Comparison of ENCODE assay signal across 8 cellular contexts in the genomic region with DNA sequence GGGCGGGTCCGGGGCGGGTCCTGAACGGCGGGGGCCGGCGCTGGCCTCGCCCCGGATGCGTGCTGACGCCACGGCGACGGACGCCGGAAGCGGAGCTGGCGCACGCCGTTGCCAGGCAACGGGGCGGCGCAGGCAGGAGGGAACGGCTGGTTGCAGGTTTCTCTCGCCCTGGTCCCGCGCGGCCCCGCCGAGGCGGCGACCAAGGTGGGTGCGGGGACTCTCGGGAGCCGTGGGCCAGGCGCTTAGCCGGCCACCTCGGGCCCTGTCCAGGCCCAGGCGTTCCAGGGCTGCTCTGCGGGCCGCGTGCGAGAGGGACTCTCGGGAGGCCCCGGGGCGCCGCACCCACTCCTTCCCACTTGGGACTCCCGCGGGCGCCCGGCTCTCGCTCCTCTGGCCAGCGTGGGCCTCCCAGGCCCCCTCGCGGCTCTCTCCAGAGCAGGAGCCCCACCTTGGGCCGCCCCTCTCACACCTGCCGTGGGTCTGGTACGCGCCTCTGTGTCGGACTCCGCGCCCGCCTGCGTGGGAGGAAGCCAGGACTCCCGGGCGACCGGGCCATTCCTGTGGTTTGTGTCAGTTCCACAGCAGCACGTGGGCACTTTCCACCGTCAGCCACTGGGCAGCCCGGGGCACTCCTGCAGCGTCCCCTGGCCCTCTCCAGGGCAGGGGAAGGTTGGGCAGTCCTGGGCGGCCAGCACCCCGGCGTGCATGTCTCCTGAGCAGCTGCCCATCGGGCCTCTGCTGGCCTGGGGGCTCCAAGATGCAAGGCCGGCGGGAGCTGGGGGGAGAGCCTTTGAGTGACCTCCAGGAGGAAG. TPM values are rescaled to one million over a fixed set of nuclear protein-coding genes. Genes with fewer than 3 reads are reported as not detected.
DNase-seq lines count a peak whose midpoint lies in the region; ATAC-seq and TF ChIP-seq lines count a peak whose summit lies in the region.

A gene (plus strand): TSS at position 114 of the 812 bp plus-strand sequence. CDS start 644 bp downstream, at position 758.

- peak within 1 kb of the TSS; percentile 92 for H3K27ac ChIP-seq in A673 (ENCODE audit: low read depth, low read length, poor library complexity, severe bottlenecking)

- POLR2A ChIA-PET in A673 (lab: Charles Lee; ENCODE audit: low non-redundant PET) (no interaction called here), WTC11 (lab: Charles Lee) (interaction anchor here (1.0 kb wide), 1 partner anchor 33 kb away, joined by 7 read pairs; no protein-coding TSS in a partner anchor)

- H3K36me3 ChIP-seq in A673 (ENCODE audit: insufficient read depth, low read length, poor library complexity, severe bottlenecking), result no peaks in the 10 kb centered on the region
- no peaks in the 10 kb centered on the region for H3K36me3 ChIP-seq in kidney epithelial cell (ENCODE audit: control insufficient read depth, insufficient read depth, low read length)

- TF ChIP-seq CTCF in A673 (conservative IDR thresholded peaks at IDR 0.05; ENCODE audit: low read depth, low read length) (no peak), WTC11 (IDR thresholded peaks at IDR 0.05) (no peak), kidney epithelial cell (IDR thresholded peaks at IDR 0.05; ENCODE audit: insufficient read depth, low read length, poor library complexity, severe bottlenecking) (no peak)

- H3K4me1 Mint-ChIP-seq in WTC11, result 0 out of 2 replicates have a peak, but pooled peaks cover 4% of the 10 kb centered on the region
- H3K4me1 Mint-ChIP-seq in central memory CD8-positive, alpha-beta T cell, result no peaks in the 10 kb centered on the region

- intact Hi-C loops in A673 (cut with micrococcal nuclease; ENCODE audit: unreplicated experiment), result no loop called here

- H3K27me3 ChIP-seq in A673 (replicated peaks; ENCODE audit: insufficient read depth, low read depth, low read length, poor library complexity) (no peaks in the 10 kb centered on the region), kidney epithelial cell (ENCODE audit: control insufficient read depth, insufficient read depth, low read length) (no peaks in the 10 kb centered on the region)

- no peaks in the 10 kb centered on the region for H3K36me3 Mint-ChIP-seq in WTC11
- peaks cover 9% of the 10 kb centered on the region for H3K36me3 Mint-ChIP-seq in central memory CD8-positive, alpha-beta T cell (ENCODE audit: insufficient read depth)

- no peaks in the 10 kb centered on the region for H3K9me3 Mint-ChIP-seq in WTC11
- no peaks in the 10 kb centered on the region for H3K9me3 Mint-ChIP-seq in central memory CD8-positive, alpha-beta T cell

- H3K4me3 ChIP-seq in A673 (ENCODE audit: low read depth, low read length, poor library complexity, severe bottlenecking), result peak within 1 kb of the TSS; percentile 92
- H3K4me3 ChIP-seq in kidney epithelial cell (ENCODE audit: low read depth, low read length), result peak within 1 kb of the TSS; percentile 59

- H3K4me1 ChIP-seq in A673 (ENCODE audit: insufficient read depth, low read length, poor library complexity, severe bottlenecking), result no peaks in the 10 kb centered on the region

- peak within 1 kb of the TSS; percentile 62 for H3K4me3 Mint-ChIP-seq in WTC11
- H3K4me3 Mint-ChIP-seq in central memory CD8-positive, alpha-beta T cell, result peak within 1 kb of the TSS; percentile 76

- BruUV-seq in A673 (replicated peaks; lab: Mats Ljungman, UMichigan), result no TSS peak

- peak; percentile 94 for DNase-seq in A673 (ENCODE audit: low spot score)
- peak; percentile 93 for DNase-seq in NCI-H2171 (lab: John Stamatoyannopoulos, UW)
- peak; percentile 81 for DNase-seq in WTC11 (ENCODE audit: low spot score)
- peak; percentile 72 to 79 for DNase-seq in central memory CD8-positive, alpha-beta T cell (ENCODE audit: low spot score in 2 of 2)
- DNase-seq in kidney epithelial cell (ENCODE audit: low read depth), result no peak
- peak; percentile 77 to 82 for DNase-seq in stimulated activated CD4-positive, alpha-beta T cell treated with anti-CD3 and anti-CD28 coated beads, Interleukin-15, amount 100 ng/mL, for 1 hour (ENCODE audit: low read depth in 1 of 2, low spot score in 1 of 2)

- CTCF ChIA-PET in A673 (lab: Charles Lee) (interaction anchor here (0.7 to 1.0 kb wide), 3 partner anchors 10 to 60 kb away, joined by 3 to 4 read pairs (median 4); no protein-coding TSS in a partner anchor), WTC11 (lab: Charles Lee) (interaction anchor here (0.7 to 2.7 kb wide), 8 partner anchors 8 to 104 kb away, joined by 3 to 24 read pairs (median 4); no protein-coding TSS in a partner anchor)

- peaks cover 4% of the 10 kb centered on the region for H3K27me3 Mint-ChIP-seq in WTC11 (ENCODE audit: low read depth)
- no peaks in the 10 kb centered on the region for H3K27me3 Mint-ChIP-seq in central memory CD8-positive, alpha-beta T cell

- no peaks in the 10 kb centered on the region for H3K9me3 ChIP-seq in A673 (ENCODE audit: low read depth, low read length, poor library complexity, severe bottlenecking)

- ATAC-seq in GM18511 (IDR thresholded peaks at IDR 0.05; ENCODE audit: unreplicated experiment) (peak; percentile 95), HG03039 (IDR thresholded peaks at IDR 0.05; ENCODE audit: unreplicated experiment) (peak; percentile 88), WTC11 (peak; percentile 85)
- peak; percentile 98 for ATAC-seq in central memory CD8-positive, alpha-beta T cell (replicated peaks; ENCODE audit: extremely low read depth, poor library complexity, severe bottlenecking)

- no peak within 1 kb of the TSS for H3K27ac Mint-ChIP-seq in WTC11
- H3K27ac Mint-ChIP-seq in central memory CD8-positive, alpha-beta T cell (ENCODE audit: low read depth), result peak within 1 kb of the TSS; percentile 81

TF ChIP-seq in WTC11, 78 proteins besides CTCF, POLR2A, EP300 and RAD21 (continues in another document):
- TF ChIP-seq SP1 (CRISPR knock-in tag; conservative IDR thresholded peaks at IDR 0.05) (peak; percentile 88), OVOL2 (CRISPR knock-in tag; IDR thresholded peaks at IDR 0.05; ENCODE audit: borderline replicate concordance) (no peak), CREB1 (CRISPR knock-in tag; IDR thresholded peaks at IDR 0.05) (no peak), SMAD4 (CRISPR knock-in tag; IDR thresholded peaks at IDR 0.05) (no peak)
- TF ChIP-seq, protein P1, sequence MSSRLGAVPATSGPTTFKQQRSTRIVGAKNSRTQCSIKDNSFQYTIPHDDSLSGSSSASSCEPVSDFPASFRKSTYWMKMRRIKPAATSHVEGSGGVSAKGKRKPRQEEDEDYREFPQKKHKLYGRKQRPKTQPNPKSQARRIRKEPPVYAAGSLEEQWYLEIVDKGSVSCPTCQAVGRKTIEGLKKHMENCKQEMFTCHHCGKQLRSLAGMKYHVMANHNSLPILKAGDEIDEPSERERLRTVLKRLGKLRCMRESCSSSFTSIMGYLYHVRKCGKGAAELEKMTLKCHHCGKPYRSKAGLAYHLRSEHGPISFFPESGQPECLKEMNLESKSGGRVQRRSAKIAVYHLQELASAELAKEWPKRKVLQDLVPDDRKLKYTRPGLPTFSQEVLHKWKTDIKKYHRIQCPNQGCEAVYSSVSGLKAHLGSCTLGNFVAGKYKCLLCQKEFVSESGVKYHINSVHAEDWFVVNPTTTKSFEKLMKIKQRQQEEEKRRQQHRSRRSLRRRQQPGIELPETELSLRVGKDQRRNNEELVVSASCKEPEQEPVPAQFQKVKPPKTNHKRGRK (CRISPR knock-in tag; IDR thresholded peaks at IDR 0.05; ENCODE audit: borderline replicate concordance), result no peak
- TF ChIP-seq, protein P2, sequence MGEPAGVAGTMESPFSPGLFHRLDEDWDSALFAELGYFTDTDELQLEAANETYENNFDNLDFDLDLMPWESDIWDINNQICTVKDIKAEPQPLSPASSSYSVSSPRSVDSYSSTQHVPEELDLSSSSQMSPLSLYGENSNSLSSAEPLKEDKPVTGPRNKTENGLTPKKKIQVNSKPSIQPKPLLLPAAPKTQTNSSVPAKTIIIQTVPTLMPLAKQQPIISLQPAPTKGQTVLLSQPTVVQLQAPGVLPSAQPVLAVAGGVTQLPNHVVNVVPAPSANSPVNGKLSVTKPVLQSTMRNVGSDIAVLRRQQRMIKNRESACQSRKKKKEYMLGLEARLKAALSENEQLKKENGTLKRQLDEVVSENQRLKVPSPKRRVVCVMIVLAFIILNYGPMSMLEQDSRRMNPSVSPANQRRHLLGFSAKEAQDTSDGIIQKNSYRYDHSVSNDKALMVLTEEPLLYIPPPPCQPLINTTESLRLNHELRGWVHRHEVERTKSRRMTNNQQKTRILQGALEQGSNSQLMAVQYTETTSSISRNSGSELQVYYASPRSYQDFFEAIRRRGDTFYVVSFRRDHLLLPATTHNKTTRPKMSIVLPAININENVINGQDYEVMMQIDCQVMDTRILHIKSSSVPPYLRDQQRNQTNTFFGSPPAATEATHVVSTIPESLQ (CRISPR knock-in tag; IDR thresholded peaks at IDR 0.05), result no peak
- TF ChIP-seq, protein P3, sequence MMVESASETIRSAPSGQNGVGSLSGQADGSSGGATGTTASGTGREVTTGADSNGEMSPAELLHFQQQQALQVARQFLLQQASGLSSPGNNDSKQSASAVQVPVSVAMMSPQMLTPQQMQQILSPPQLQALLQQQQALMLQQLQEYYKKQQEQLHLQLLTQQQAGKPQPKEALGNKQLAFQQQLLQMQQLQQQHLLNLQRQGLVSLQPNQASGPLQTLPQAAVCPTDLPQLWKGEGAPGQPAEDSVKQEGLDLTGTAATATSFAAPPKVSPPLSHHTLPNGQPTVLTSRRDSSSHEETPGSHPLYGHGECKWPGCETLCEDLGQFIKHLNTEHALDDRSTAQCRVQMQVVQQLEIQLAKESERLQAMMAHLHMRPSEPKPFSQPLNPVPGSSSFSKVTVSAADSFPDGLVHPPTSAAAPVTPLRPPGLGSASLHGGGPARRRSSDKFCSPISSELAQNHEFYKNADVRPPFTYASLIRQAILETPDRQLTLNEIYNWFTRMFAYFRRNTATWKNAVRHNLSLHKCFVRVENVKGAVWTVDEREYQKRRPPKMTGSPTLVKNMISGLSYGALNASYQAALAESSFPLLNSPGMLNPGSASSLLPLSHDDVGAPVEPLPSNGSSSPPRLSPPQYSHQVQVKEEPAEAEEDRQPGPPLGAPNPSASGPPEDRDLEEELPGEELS (CRISPR knock-in tag; IDR thresholded peaks at IDR 0.05), result 0 out of 2 replicates have a peak, but pooled peaks have one; percentile 22

RNA-seq across cellular contexts. Expression of the gene that starts here (rescaled TPM):
- 14.3 and 14.6 TPM in 2 replicates for total RNA-seq in A673 (2021)
- total RNA-seq in WTC11 (2021), result 2.6 to 3.8 TPM (median 2.8 TPM) in 3 replicates
- 12.6 and 17.1 TPM in 2 replicates for total RNA-seq in kidney epithelial cell
